In the genomic region with DNA sequence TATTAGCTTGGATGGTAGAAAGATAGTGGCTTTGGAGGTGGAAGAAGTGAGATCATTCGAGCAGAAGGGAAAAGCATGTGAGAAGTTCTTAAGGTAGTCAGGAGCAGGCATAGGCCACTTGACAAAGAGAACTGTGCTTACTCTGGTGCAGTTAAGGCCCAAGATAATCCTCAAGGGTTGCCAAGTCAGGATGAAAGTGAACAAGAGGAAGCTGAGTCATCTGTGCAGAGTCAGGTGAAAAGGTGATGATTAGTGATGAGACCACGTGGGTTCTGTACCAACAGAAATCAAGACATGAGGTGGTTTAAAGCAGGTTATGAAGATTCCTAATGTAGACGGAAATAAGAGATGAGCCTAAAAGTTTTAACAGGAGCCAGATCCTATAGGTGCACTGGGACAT, we compare ENCODE assay signal across 9 cellular contexts.
DNase-seq lines count a peak whose midpoint lies in the region; ATAC-seq, FAIRE-seq and TF ChIP-seq lines count a peak whose summit lies in the region.
"Had no signal": no experiment of that assay in that cellular context is flagged by ENCODE, and none has a peak within 500 bp of the region (broad histone marks: within the 10 kb centered on the region; RNA-seq: fewer than 3 reads in every experiment).

No MANE protein-coding gene starts in this region.

- no peaks in the 10 kb centered on the region for H3K9me2 ChIP-seq in SK-N-SH

- no peak for DNase-seq in activated naive CD8-positive, alpha-beta T cell treated with anti-CD3 and anti-CD28 coated beads, Interleukin-2, amount 50 U/mL, for 24 hours
- DNase-seq in activated naive CD8-positive, alpha-beta T cell treated with anti-CD3 and anti-CD28 coated beads for 36 hours = no peak
- DNase-seq in urothelium cell line (ENCODE audit: low spot score) (peak; percentile 14), NCI-H2081 treated with DMSO at 0.1 percent for 48 hours (lab: John Stamatoyannopoulos, UW) (no peak), SK-N-SH (no peak), mesothelial cell of epicardium (ENCODE audit: low spot score in 2 of 2, unreplicated experiment in 2 of 2) (no peak)

- no peak overlapping the region for H3K27ac Mint-ChIP-seq in activated naive CD8-positive, alpha-beta T cell treated with anti-CD3 and anti-CD28 coated beads, Interleukin-2, amount 50 U/mL, for 24 hours
- no peak overlapping the region for H3K27ac Mint-ChIP-seq in activated naive CD8-positive, alpha-beta T cell treated with anti-CD3 and anti-CD28 coated beads for 36 hours
- H3K27ac Mint-ChIP-seq in mesothelial cell of epicardium = no peak overlapping the region
- H3K27ac Mint-ChIP-seq: dendritic cell treated with granulocyte-macrophage colony-stimulating factor and Interleukin-4, amounts not matched to agents 40 ng/mL and 50 ng/mL, for 4 days had no signal

- 3% methylated on average over 3 of the region's 3 CpGs for WGBS in SK-N-SH (ENCODE audit: low lambda C conversion rate)

- no peaks in the 10 kb centered on the region for H3K4me1 Mint-ChIP-seq in activated naive CD8-positive, alpha-beta T cell treated with anti-CD3 and anti-CD28 coated beads, Interleukin-2, amount 50 U/mL, for 24 hours
- H3K4me1 Mint-ChIP-seq in activated naive CD8-positive, alpha-beta T cell treated with anti-CD3 and anti-CD28 coated beads for 36 hours = no peaks in the 10 kb centered on the region
- H3K4me1 Mint-ChIP-seq in mesothelial cell of epicardium = no peaks in the 10 kb centered on the region

- TF ChIP-seq EP300 in SK-N-SH (IDR thresholded peaks at IDR 0.05; ENCODE audit: borderline replicate concordance in 1 of 2, low read depth in 1 of 2, low read length in 1 of 2) = no peak

- TF ChIP-seq RAD21 in SK-N-SH (IDR thresholded peaks at IDR 0.05; ENCODE audit: low read length) = no peak

- H3K36me3 ChIP-seq in SK-N-SH (replicated peaks in 1 of 2; ENCODE audit: control insufficient read depth in 1 of 2, insufficient read depth in 2 of 2, low read length in 1 of 2) = no peaks in the 10 kb centered on the region

- no peaks in the 10 kb centered on the region for H3K79me2 ChIP-seq in SK-N-SH (ENCODE audit: insufficient read depth)

- no peak overlapping the region for H3K4me3 ChIP-seq in SK-N-SH (ENCODE audit: low read depth in 2 of 2, low read length in 1 of 2)

- H3K9me3 ChIP-seq in SK-N-SH = no peaks in the 10 kb centered on the region

- no peaks in the 10 kb centered on the region for H3K9me3 Mint-ChIP-seq in activated naive CD8-positive, alpha-beta T cell treated with anti-CD3 and anti-CD28 coated beads, Interleukin-2, amount 50 U/mL, for 24 hours
- H3K9me3 Mint-ChIP-seq in activated naive CD8-positive, alpha-beta T cell treated with anti-CD3 and anti-CD28 coated beads for 36 hours = no peaks in the 10 kb centered on the region
- H3K9me3 Mint-ChIP-seq in mesothelial cell of epicardium = no peaks in the 10 kb centered on the region
- H3K9me3 Mint-ChIP-seq: dendritic cell treated with granulocyte-macrophage colony-stimulating factor and Interleukin-4, amounts not matched to agents 40 ng/mL and 50 ng/mL, for 4 days had no signal

- H4K20me1 ChIP-seq in SK-N-SH (ENCODE audit: insufficient read depth) = no peaks in the 10 kb centered on the region

- no peak for FAIRE-seq in urothelium cell line (lab: Jason Lieb, UNC)

- no peaks in the 10 kb centered on the region for H3K27me3 ChIP-seq in SK-N-SH (ENCODE audit: insufficient read depth)

- no peaks in the 10 kb centered on the region for H3K4me1 ChIP-seq in SK-N-SH (ENCODE audit: control insufficient read depth in 1 of 2, insufficient read depth in 2 of 2, low read depth in 1 of 2, low read length in 1 of 2)

- no peaks in the 10 kb centered on the region for H3K27me3 Mint-ChIP-seq in activated naive CD8-positive, alpha-beta T cell treated with anti-CD3 and anti-CD28 coated beads, Interleukin-2, amount 50 U/mL, for 24 hours
- peaks cover 3% of the 10 kb centered on the region for H3K27me3 Mint-ChIP-seq in activated naive CD8-positive, alpha-beta T cell treated with anti-CD3 and anti-CD28 coated beads for 36 hours
- H3K27me3 Mint-ChIP-seq in mesothelial cell of epicardium (ENCODE audit: low read depth) = no peaks in the 10 kb centered on the region
- H3K27me3 Mint-ChIP-seq: dendritic cell treated with granulocyte-macrophage colony-stimulating factor and Interleukin-4, amounts not matched to agents 40 ng/mL and 50 ng/mL, for 4 days had no signal

- H3K27ac ChIP-seq in SK-N-SH (ENCODE audit: low read depth in 2 of 2, low read length in 1 of 2) = no peak overlapping the region

- ATAC-seq in activated naive CD8-positive, alpha-beta T cell treated with anti-CD3 and anti-CD28 coated beads, Interleukin-2, amount 50 U/mL, for 24 hours = peak; percentile 43
- ATAC-seq in HG02571 (IDR thresholded peaks at IDR 0.05; ENCODE audit: unreplicated experiment) (peak; percentile 94), HG03460 (IDR thresholded peaks at IDR 0.05; ENCODE audit: unreplicated experiment) (peak; percentile 99)

- no peak overlapping the region for H3K4me3 Mint-ChIP-seq in activated naive CD8-positive, alpha-beta T cell treated with anti-CD3 and anti-CD28 coated beads, Interleukin-2, amount 50 U/mL, for 24 hours
- H3K4me3 Mint-ChIP-seq in activated naive CD8-positive, alpha-beta T cell treated with anti-CD3 and anti-CD28 coated beads for 36 hours = no peak overlapping the region
- H3K4me3 Mint-ChIP-seq in mesothelial cell of epicardium = no peak overlapping the region
- H3K4me3 Mint-ChIP-seq: dendritic cell treated with granulocyte-macrophage colony-stimulating factor and Interleukin-4, amounts not matched to agents 40 ng/mL and 50 ng/mL, for 4 days had no signal

- CTCF ChIA-PET in SK-N-SH (lab: Yijun Ruan, JAX) = interaction anchor here (0.6 kb wide), 1 partner anchor 38 kb away, joined by 3 read pairs; no protein-coding TSS in a partner anchor

- H3F3A ChIP-seq in SK-N-SH (replicated peaks; ENCODE audit: insufficient read depth) = no peaks in the 10 kb centered on the region

- POLR2A ChIA-PET in SK-N-SH (lab: Yijun Ruan, JAX) = no interaction called here

- no peak overlapping the region for H3K9ac ChIP-seq in SK-N-SH

- no peak overlapping the region for H3K4me2 ChIP-seq in SK-N-SH

- H3K36me3 Mint-ChIP-seq in activated naive CD8-positive, alpha-beta T cell treated with anti-CD3 and anti-CD28 coated beads, Interleukin-2, amount 50 U/mL, for 24 hours (ENCODE audit: low read depth) = no peaks in the 10 kb centered on the region
- no peaks in the 10 kb centered on the region for H3K36me3 Mint-ChIP-seq in activated naive CD8-positive, alpha-beta T cell treated with anti-CD3 and anti-CD28 coated beads for 36 hours
- no peaks in the 10 kb centered on the region for H3K36me3 Mint-ChIP-seq in mesothelial cell of epicardium

- no peak overlapping the region for H2AFZ ChIP-seq in SK-N-SH (ENCODE audit: low read depth)

- TF ChIP-seq CTCF in SK-N-SH (IDR thresholded peaks at IDR 0.05) = no peak
- no peak for TF ChIP-seq CTCF in mesothelial cell of epicardium (IDR thresholded peaks at IDR 0.05; ENCODE audit: unreplicated experiment)

TF ChIP-seq in SK-N-SH, 30 proteins besides CTCF, POLR2A, EP300 and RAD21:
- TF ChIP-seq, protein P1, sequence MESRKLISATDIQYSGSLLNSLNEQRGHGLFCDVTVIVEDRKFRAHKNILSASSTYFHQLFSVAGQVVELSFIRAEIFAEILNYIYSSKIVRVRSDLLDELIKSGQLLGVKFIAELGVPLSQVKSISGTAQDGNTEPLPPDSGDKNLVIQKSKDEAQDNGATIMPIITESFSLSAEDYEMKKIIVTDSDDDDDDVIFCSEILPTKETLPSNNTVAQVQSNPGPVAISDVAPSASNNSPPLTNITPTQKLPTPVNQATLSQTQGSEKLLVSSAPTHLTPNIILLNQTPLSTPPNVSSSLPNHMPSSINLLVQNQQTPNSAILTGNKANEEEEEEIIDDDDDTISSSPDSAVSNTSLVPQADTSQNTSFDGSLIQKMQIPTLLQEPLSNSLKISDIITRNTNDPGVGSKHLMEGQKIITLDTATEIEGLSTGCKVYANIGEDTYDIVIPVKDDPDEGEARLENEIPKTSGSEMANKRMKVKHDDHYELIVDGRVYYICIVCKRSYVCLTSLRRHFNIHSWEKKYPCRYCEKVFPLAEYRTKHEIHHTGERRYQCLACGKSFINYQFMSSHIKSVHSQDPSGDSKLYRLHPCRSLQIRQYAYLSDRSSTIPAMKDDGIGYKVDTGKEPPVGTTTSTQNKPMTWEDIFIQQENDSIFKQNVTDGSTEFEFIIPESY (IDR thresholded peaks at IDR 0.05; ENCODE audit: borderline replicate concordance, low read depth) = no peak
- TF ChIP-seq, protein P2, sequence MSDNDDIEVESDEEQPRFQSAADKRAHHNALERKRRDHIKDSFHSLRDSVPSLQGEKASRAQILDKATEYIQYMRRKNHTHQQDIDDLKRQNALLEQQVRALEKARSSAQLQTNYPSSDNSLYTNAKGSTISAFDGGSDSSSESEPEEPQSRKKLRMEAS (IDR thresholded peaks at IDR 0.05; ENCODE audit: low read depth) = no peak
- TF ChIP-seq TEAD4 (IDR thresholded peaks at IDR 0.05; ENCODE audit: borderline replicate concordance, insufficient read depth) (no peak), TCF12 (IDR thresholded peaks at IDR 0.05) (no peak), FOSL2 (IDR thresholded peaks at IDR 0.05; ENCODE audit: borderline replicate concordance, low read depth) (no peak), SIN3A (IDR thresholded peaks at IDR 0.05; ENCODE audit: borderline replicate concordance, low read depth, low read length) (no peak), GABPA (IDR thresholded peaks at IDR 0.05; ENCODE audit: low read depth) (no peak), NRF1 (IDR thresholded peaks at IDR 0.05; ENCODE audit: low read depth, low read length) (no peak), FOXM1 (IDR thresholded peaks at IDR 0.05; ENCODE audit: low read depth) (no peak), ELF1 (IDR thresholded peaks at IDR 0.05) (no peak), CHD2 (IDR thresholded peaks at IDR 0.05; ENCODE audit: low read length, partially characterized antibody) (no peak)

Comparison
In these comparisons a context has a peak if more than half of its experiments do, and no peak if none do; other contexts are left out.
1. ATAC-seq: peak in every context shown above with its lines; median percentile 99 in HG03460; 94 in HG02571; 43 in activated naive CD8-positive, alpha-beta T cell treated with anti-CD3 and anti-CD28 coated beads, Interleukin-2, amount 50 U/mL, for 24 hours.